Comparison of ENCODE assay signal across 19 cellular contexts in the genomic region with DNA sequence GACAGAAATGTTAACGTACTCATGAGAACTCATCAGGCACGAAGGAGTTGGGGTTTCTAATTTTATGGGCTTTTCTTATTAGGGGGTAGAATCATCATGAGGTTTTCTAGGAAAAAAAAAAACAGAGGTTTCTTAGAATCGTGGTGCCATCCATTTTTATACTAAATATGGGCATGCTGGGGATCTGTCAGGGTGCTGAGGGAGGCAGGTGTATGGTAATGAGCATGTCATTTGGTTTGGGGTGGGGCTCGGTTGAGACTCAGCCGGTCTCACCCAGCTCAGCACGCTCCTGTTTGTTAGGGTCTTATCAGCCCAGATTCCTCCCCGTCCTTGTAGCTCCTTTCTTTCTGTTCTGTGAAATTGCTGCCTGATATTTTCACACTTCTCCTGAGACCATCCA.
"Had no signal": no experiment of that assay in that cellular context is flagged by ENCODE, and none has a peak within 500 bp of the region (broad histone marks: within the 10 kb centered on the region; RNA-seq: fewer than 3 reads in every experiment).

No MANE protein-coding gene starts in this region.

- DNase-seq: activated CD4-positive, alpha-beta T cell treated with anti-CD3 and anti-CD28 coated beads, Interleukin-2, amount 10 ng/mL, durations not matched to agents 24 days and 14 days; activated T-cell treated with anti-CD3 and anti-CD28 coated beads for 4 hours; aorta; cerebellar nuclear complex; effector CD8-positive, alpha-beta T cell; foreskin keratinocyte; glutamatergic neuron; hypothalamus; kidney; left ventricle myocardium inferior; mucosa of descending colon; naive thymus-derived CD4-positive, alpha-beta T cell; retina; stimulated activated CD4-positive, alpha-beta T cell treated with anti-CD3 and anti-CD28 coated beads, Interleukin-4, amount 100 ng/mL, for 4 hours; stimulated activated CD8-positive, alpha-beta memory T cell treated with anti-CD3 and anti-CD28 coated beads, Interleukin-4, amount 100 ng/mL, for 48 hours had no signal

- H3K27ac ChIP-seq: breast epithelium, foreskin keratinocyte, left ventricle myocardium inferior, skin epidermis had no signal

- H3K36me3 Mint-ChIP-seq: naive thymus-derived CD4-positive, alpha-beta T cell; type B pancreatic cell had no signal

- ATAC-seq: mucosa of descending colon; naive thymus-derived CD4-positive, alpha-beta T cell had no signal

- H3K27me3 ChIP-seq: breast epithelium, foreskin keratinocyte had no signal

- H3K4me1 ChIP-seq: breast epithelium, foreskin keratinocyte, left ventricle myocardium inferior had no signal

- H3K27ac Mint-ChIP-seq: activated CD4-positive, alpha-beta T cell treated with anti-CD3 and anti-CD28 coated beads, Interleukin-2, amount 10 ng/mL, durations not matched to agents 24 days and 14 days; stimulated activated naive CD8-positive, alpha-beta T cell treated with anti-CD3 and anti-CD28 coated beads, Interleukin-15, Interleukin-2, amounts not matched to agents 100 ng/mL and 50 ng/mL, for 24 hours; type B pancreatic cell had no signal

- H3K9me3 Mint-ChIP-seq: activated CD4-positive, alpha-beta T cell treated with anti-CD3 and anti-CD28 coated beads, Interleukin-2, amount 10 ng/mL, durations not matched to agents 24 days and 14 days; stimulated activated naive CD8-positive, alpha-beta T cell treated with anti-CD3 and anti-CD28 coated beads, Interleukin-15, Interleukin-2, amounts not matched to agents 100 ng/mL and 50 ng/mL, for 24 hours had no signal

- H3K36me3 ChIP-seq: breast epithelium, left ventricle myocardium inferior had no signal

- H3K9me3 ChIP-seq: breast epithelium, left ventricle myocardium inferior, mucosa of descending colon had no signal

- H3K4me3 ChIP-seq: breast epithelium, left ventricle myocardium inferior, mucosa of descending colon, skin epidermis had no signal

- H3K4me3 Mint-ChIP-seq: activated CD4-positive, alpha-beta T cell treated with anti-CD3 and anti-CD28 coated beads, Interleukin-2, amount 10 ng/mL, durations not matched to agents 24 days and 14 days; stimulated activated naive CD8-positive, alpha-beta T cell treated with anti-CD3 and anti-CD28 coated beads, Interleukin-15, Interleukin-2, amounts not matched to agents 100 ng/mL and 50 ng/mL, for 24 hours; type B pancreatic cell had no signal

- H3K27me3 Mint-ChIP-seq: activated CD4-positive, alpha-beta T cell treated with anti-CD3 and anti-CD28 coated beads, Interleukin-2, amount 10 ng/mL, durations not matched to agents 24 days and 14 days; naive thymus-derived CD4-positive, alpha-beta T cell; stimulated activated naive CD8-positive, alpha-beta T cell treated with anti-CD3 and anti-CD28 coated beads, Interleukin-15, Interleukin-2, amounts not matched to agents 100 ng/mL and 50 ng/mL, for 24 hours; type B pancreatic cell had no signal
